ENCODE assay signal across 11 cellular contexts in genomic region chr2:173187911-173188788, GRCh38.
DNase-seq lines count a peak whose midpoint lies in the region; ATAC-seq and FAIRE-seq lines count a peak whose summit lies in the region.
"Had no signal": no experiment of that assay in that cellular context is flagged by ENCODE, and none has a peak within 500 bp of the region (broad histone marks: within the 10 kb centered on the region; RNA-seq: fewer than 3 reads in every experiment).

No MANE protein-coding gene starts in this region.

- no peak for FAIRE-seq in urothelium cell line (lab: Jason Lieb, UNC)

- DNase-seq in Right ventricle myocardium inferior (ENCODE audit: missing footprints), result no peak
- DNase-seq in cardiac septum (ENCODE audit: low spot score), result no peak
- DNase-seq in cerebellar cortex (ENCODE audit: low spot score), result peak; percentile 11
- peak; percentile 38 for DNase-seq in kidney tubule cell (ENCODE audit: low spot score)
- no peak for DNase-seq in urothelium cell line (ENCODE audit: low spot score)
- DNase-seq in activated gamma-delta T cell (lab: John Stamatoyannopoulos, UW), result no peak
- DNase-seq: activated CD8-positive, alpha-beta T cell treated with anti-CD3 and anti-CD28 coated beads for 36 hours; NCI-H187; occipital lobe had no signal

- intact Hi-C loops in Right ventricle myocardium inferior (cut with DNase I), result no loop called here
- intact Hi-C loops in cardiac septum (cut with DNase I), result loop anchor here (5.0 kb wide), 1 partner anchor 111 kb away; the partner anchor contains the start of gene MAP3K20

- ATAC-seq in Right ventricle myocardium inferior (peak; percentile 49), HG03342 (IDR thresholded peaks at IDR 0.05; ENCODE audit: unreplicated experiment) (no peak), GM18511 (IDR thresholded peaks at IDR 0.05; ENCODE audit: unreplicated experiment) (no peak)
- ATAC-seq: activated CD8-positive, alpha-beta T cell treated with anti-CD3 and anti-CD28 coated beads for 36 hours had no signal

Comparison
In these comparisons a context has a peak if more than half of its experiments do, and no peak if none do; other contexts are left out.
1. DNase-seq: peak in cerebellar cortex (single experiment) and kidney tubule cell (single experiment); none in Right ventricle myocardium inferior (single experiment), cardiac septum (single experiment), urothelium cell line (single experiment) and activated gamma-delta T cell (single experiment).